ENCODE assay signal across 12 cellular contexts in the genomic region with DNA sequence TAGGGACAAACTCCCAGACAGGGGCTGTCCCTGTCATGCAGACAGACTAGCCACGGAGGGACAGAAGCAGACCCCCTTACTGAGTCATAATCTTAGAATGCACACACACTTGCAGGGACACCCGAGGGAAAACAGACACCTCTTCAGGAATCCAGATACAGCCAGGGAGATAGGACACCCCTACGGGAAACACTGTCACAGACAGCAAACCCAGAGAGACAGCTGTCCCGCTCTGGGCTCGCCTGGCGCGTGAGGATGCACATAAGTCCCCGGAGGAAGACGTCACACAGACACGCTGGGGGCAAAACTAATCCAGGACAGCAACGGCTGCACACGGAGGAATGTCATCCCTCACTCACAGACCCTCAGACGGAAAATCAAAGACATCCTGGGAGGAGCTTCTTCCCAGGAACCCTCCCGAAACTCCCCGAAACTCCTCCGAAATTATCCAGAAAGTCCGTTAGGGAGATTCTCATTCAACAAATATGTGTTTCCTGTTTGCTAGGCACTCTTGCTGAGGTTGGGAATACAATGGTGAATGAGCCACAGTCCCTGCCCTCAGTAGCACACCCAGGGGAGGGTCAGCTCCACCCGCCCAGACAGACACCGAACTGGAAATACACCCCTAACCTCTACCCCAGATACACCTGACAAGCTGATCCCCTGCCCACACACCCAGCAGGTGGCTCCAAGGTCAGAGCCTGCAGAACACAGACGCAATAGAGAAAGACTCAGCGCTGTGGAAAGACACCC. TPM values are rescaled to one million over a fixed set of nuclear protein-coding genes. Genes with fewer than 3 reads are reported as not detected.
DNase-seq lines count a peak whose midpoint lies in the region; ATAC-seq and TF ChIP-seq lines count a peak whose summit lies in the region.
"Had no signal": no experiment of that assay in that cellular context is flagged by ENCODE, and none has a peak within 500 bp of the region (broad histone marks: within the 10 kb centered on the region; RNA-seq: fewer than 3 reads in every experiment).

No MANE protein-coding gene starts in this region.

- H3K27me3 Mint-ChIP-seq in nephron (ENCODE audit: low read depth): no peaks in the 10 kb centered on the region
- H3K27me3 Mint-ChIP-seq: naive thymus-derived CD4-positive, alpha-beta T cell had no signal

- ATAC-seq in GM21717 (IDR thresholded peaks at IDR 0.05; ENCODE audit: unreplicated experiment) (no peak), HG03196 (IDR thresholded peaks at IDR 0.05; ENCODE audit: unreplicated experiment) (no peak)
- ATAC-seq: naive thymus-derived CD4-positive, alpha-beta T cell had no signal

- H3K4me3 Mint-ChIP-seq in nephron: no peak overlapping the region
- H3K4me3 Mint-ChIP-seq: immature natural killer cell; naive thymus-derived CD4-positive, alpha-beta T cell had no signal

- peak overlapping the region; percentile 3 to 56 (median 53) for H3K27ac Mint-ChIP-seq in nephron
- H3K27ac Mint-ChIP-seq: immature natural killer cell had no signal

- no peak overlapping the region for H3K4me3 ChIP-seq in epithelial cell of esophagus (ENCODE audit: low read length)

- DNase-seq in Daoy (ENCODE audit: low read depth): peak; percentile 75
- DNase-seq in RPMI7951 (ENCODE audit: low read depth): peak; percentile 36
- peak; percentile 81 for DNase-seq in epithelial cell of esophagus (ENCODE audit: low read depth)
- no peak for DNase-seq in occipital lobe (lab: John Stamatoyannopoulos, UW)
- DNase-seq in kidney glomerular epithelial cell (lab: John Stamatoyannopoulos, UW): no peak
- DNase-seq: activated CD4-positive, alpha-beta T cell treated with anti-CD3 and anti-CD28 coated beads, Interleukin-2, amount 50 U/mL, for 48 hours; immature natural killer cell; naive thymus-derived CD4-positive, alpha-beta T cell; T-helper 2 cell had no signal

- peaks cover 52% of the 10 kb centered on the region for H3K36me3 Mint-ChIP-seq in nephron (ENCODE audit: low read depth)
- H3K36me3 Mint-ChIP-seq: immature natural killer cell; naive thymus-derived CD4-positive, alpha-beta T cell had no signal

- H3K9me3 Mint-ChIP-seq in nephron: no peaks in the 10 kb centered on the region
- H3K9me3 Mint-ChIP-seq: immature natural killer cell; naive thymus-derived CD4-positive, alpha-beta T cell had no signal

- TF ChIP-seq CTCF in epithelial cell of esophagus (IDR thresholded peaks at IDR 0.05; ENCODE audit: insufficient read depth, low read depth, low read length, missing control alignments) (no peak), nephron (IDR thresholded peaks at IDR 0.05; ENCODE audit: unreplicated experiment in 3 of 3) (no peak)

- H3K4me1 Mint-ChIP-seq in nephron: peaks cover 20% of the 10 kb centered on the region
- H3K4me1 Mint-ChIP-seq: immature natural killer cell had no signal

RNA-seq across cellular contexts. Expression of a gene that starts 15.2 kb away (rescaled TPM):
- total RNA-seq in Daoy (2014; rRNA removed; shearing (Covaris generic)): 170 and 179 TPM in 2 replicates
- 75.2 and 141 TPM in 2 replicates for total RNA-seq in RPMI7951 (2014; rRNA removed; shearing (Covaris generic))
- 23.1 TPM for total RNA-seq in occipital lobe

RNA-seq across cellular contexts. Expression of a gene that starts 29.7 kb away (rescaled TPM):
- total RNA-seq in Daoy (2014; rRNA removed; shearing (Covaris generic)): 66.4 and 73.7 TPM in 2 replicates
- total RNA-seq in RPMI7951 (2014; rRNA removed; shearing (Covaris generic)): 49.3 and 51.0 TPM in 2 replicates
- total RNA-seq in occipital lobe: 29.2 TPM

RNA-seq across cellular contexts. Expression of a gene that starts 29.8 kb away (rescaled TPM):
- 0.86 and 1.6 TPM in 2 replicates for total RNA-seq in Daoy (2014; rRNA removed; shearing (Covaris generic))
- total RNA-seq in RPMI7951 (2014; rRNA removed; shearing (Covaris generic)): 6.1 and 8.5 TPM in 2 replicates
- 68.9 TPM for total RNA-seq in occipital lobe

RNA-seq across cellular contexts. Expression of a gene that starts 38.6 kb away (rescaled TPM):
- total RNA-seq in Daoy (2014; rRNA removed; shearing (Covaris generic)): 4.4 and 24.5 TPM in 2 replicates
- 1.3 and 1.8 TPM in 2 replicates for total RNA-seq in RPMI7951 (2014; rRNA removed; shearing (Covaris generic))
- total RNA-seq in occipital lobe: 5.3 TPM

Comparison
In these comparisons a context has a peak if more than half of its experiments do, and no peak if none do; other contexts are left out.
1. DNase-seq: peak in Daoy (single experiment), RPMI7951 (single experiment) and epithelial cell of esophagus (single experiment); none in occipital lobe (single experiment) and kidney glomerular epithelial cell (single experiment).